In the genomic region with DNA sequence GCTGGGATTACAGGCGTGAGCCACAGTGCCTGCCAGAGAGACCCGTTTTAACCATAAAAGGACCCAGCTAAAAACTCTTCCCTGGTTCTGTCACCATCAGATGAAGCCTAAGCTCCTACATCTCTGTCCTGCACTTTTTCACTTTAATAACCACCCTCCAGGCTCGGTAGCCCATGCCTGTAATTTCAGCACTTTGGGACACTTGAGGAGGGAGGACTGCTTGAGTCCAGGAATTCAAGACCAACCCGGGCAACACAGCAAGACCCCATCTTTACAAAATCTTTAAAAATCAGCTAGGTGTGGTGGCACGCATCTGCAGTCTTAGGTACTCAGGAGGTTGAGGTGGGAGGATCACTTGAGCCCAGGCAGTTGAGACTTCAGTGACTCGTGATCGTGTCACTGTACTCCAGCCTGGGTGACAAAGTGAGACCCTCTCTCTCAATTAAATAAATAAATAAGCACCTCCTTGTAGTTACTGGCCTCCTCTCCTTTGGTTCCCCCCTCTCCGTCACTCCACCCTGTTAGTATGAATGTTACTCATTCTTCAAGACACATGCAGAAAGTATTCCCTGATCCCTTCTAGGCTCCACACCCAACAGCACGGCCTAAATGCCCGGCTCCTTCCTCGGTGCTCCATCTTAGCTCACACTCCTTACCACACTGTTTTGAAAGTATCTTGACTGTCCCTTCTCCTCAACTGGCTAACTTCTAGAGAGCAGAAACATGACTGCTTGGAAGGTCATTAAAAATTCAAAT, we compare ENCODE assay signal across 8 cellular contexts. TPM values are rescaled to one million over a fixed set of nuclear protein-coding genes. Genes with fewer than 3 reads are reported as not detected.
A peak's percentile ranks its signal among the peaks of the same experiment; 100 is the strongest.
DNase-seq lines count a peak whose midpoint lies in the region; TF ChIP-seq lines count a peak whose summit lies in the region.
"Not testable (repeated sequence)": the region's sequence is repeated elsewhere in the genome, so short reads cannot be mapped to it uniquely, and the experiment has no call there.

No MANE protein-coding gene starts in this region.

- DNase-seq in AG04450 (ENCODE audit: low read depth, low spot score); activated CD4-positive, alpha-beta T cell treated with anti-CD3 and anti-CD28 coated beads, Interleukin-2, amount 10 ng/mL, durations not matched to agents 24 days and 14 days: not testable (repeated sequence)
- DNase-seq in NCI-H226 (peak; percentile 28), fibroblast of the aortic adventitia (ENCODE audit: low read depth) (peak; percentile 64)

- peak overlapping the region; percentile 73 for H3K27ac Mint-ChIP-seq in activated CD4-positive, alpha-beta T cell treated with anti-CD3 and anti-CD28 coated beads, Interleukin-2, amount 10 ng/mL, durations not matched to agents 24 days and 14 days
- H3K27ac Mint-ChIP-seq in brain = peak overlapping the region; percentile 46 to 99 (median 81)

- POLR2A ChIA-PET in AG04450 (lab: Yijun Ruan, JAX) = interaction anchor here (0.7 to 1.1 kb wide), 2 partner anchors 38 to 201 kb away, joined by 3 to 6 read pairs; a partner anchor contains a TSS

- H3K27me3 Mint-ChIP-seq in activated CD4-positive, alpha-beta T cell treated with anti-CD3 and anti-CD28 coated beads, Interleukin-2, amount 10 ng/mL, durations not matched to agents 24 days and 14 days = not testable (repeated sequence)
- H3K27me3 Mint-ChIP-seq in brain = peaks cover 10% of the 10 kb centered on the region

- H3K27ac ChIP-seq in AG04450 (ENCODE audit: low read depth, low read length) (peak overlapping the region; percentile 11), skin epidermis (peak overlapping the region in 16 of 21 experiments; percentile 31 to 99 (median 94))

- intact Hi-C loops in activated CD4-positive, alpha-beta T cell treated with anti-CD3 and anti-CD28 coated beads, Interleukin-2, amount 10 ng/mL, durations not matched to agents 24 days and 14 days (cut with micrococcal nuclease) = not testable (repeated sequence)

- H3K4me1 Mint-ChIP-seq in activated CD4-positive, alpha-beta T cell treated with anti-CD3 and anti-CD28 coated beads, Interleukin-2, amount 10 ng/mL, durations not matched to agents 24 days and 14 days = peaks cover 33% of the 10 kb centered on the region
- H3K4me1 Mint-ChIP-seq in brain = peaks cover 61% of the 10 kb centered on the region

- not testable (repeated sequence) for H3K9me3 ChIP-seq in AG04450 (ENCODE audit: control insufficient read depth, insufficient read depth, low read length); mucosa of stomach (ENCODE audit: control insufficient read depth, low read length)

- not testable (repeated sequence) for H3K9me3 Mint-ChIP-seq in activated CD4-positive, alpha-beta T cell treated with anti-CD3 and anti-CD28 coated beads, Interleukin-2, amount 10 ng/mL, durations not matched to agents 24 days and 14 days; brain

- not testable (repeated sequence) for H3K36me3 Mint-ChIP-seq in activated CD4-positive, alpha-beta T cell treated with anti-CD3 and anti-CD28 coated beads, Interleukin-2, amount 10 ng/mL, durations not matched to agents 24 days and 14 days (ENCODE audit: low read depth); brain

- CTCF ChIA-PET in AG04450 (lab: Charles Lee) = not testable (repeated sequence)

- H3K4me3 Mint-ChIP-seq in activated CD4-positive, alpha-beta T cell treated with anti-CD3 and anti-CD28 coated beads, Interleukin-2, amount 10 ng/mL, durations not matched to agents 24 days and 14 days = peak overlapping the region; percentile 98
- H3K4me3 Mint-ChIP-seq in brain = peak overlapping the region; percentile 93 to 99 (median 95)

- H3K9ac ChIP-seq in mucosa of stomach (ENCODE audit: low read length) = peak overlapping the region; percentile 88

- H3K4me1 ChIP-seq in mucosa of stomach (ENCODE audit: control insufficient read depth, insufficient read depth, low read length) = not testable (repeated sequence)

- H3K4me3 ChIP-seq in AG04450 (ENCODE audit: low read depth, low read length) = peak overlapping the region; percentile 96
- peak overlapping the region; percentile 27; the same call in 1 of the 2 replicates for H3K4me3 ChIP-seq in GM08714 (ENCODE audit: low read length)
- H3K4me3 ChIP-seq in fibroblast of the aortic adventitia (ENCODE audit: low read depth, low read length) = peak overlapping the region; percentile 90
- H3K4me3 ChIP-seq in mucosa of stomach (ENCODE audit: low read length) = not testable (repeated sequence)
- peak overlapping the region in 5 of 7 experiments; percentile 69 to 95 (median 85) for H3K4me3 ChIP-seq in skin epidermis

- H3K36me3 ChIP-seq in mucosa of stomach (ENCODE audit: control insufficient read depth, insufficient read depth, low read length) = not testable (repeated sequence)

- H3K27me3 ChIP-seq in AG04450 (ENCODE audit: control insufficient read depth, insufficient read depth, low read length); mucosa of stomach (ENCODE audit: control insufficient read depth, insufficient read depth, low read length): not testable (repeated sequence)

- TF ChIP-seq CTCF in AG04450 (IDR thresholded peaks at IDR 0.05; ENCODE audit: low read depth, low read length); brain (conservative IDR thresholded peaks at IDR 0.05); fibroblast of the aortic adventitia (IDR thresholded peaks at IDR 0.05; ENCODE audit: insufficient read depth, low read length): not testable (repeated sequence)

RNA-seq across cellular contexts. Expression of a gene that starts 38.2 kb away (rescaled TPM):
- 14.7 and 14.8 TPM in 2 replicates for polyA plus RNA-seq in AG04450 (2011; rRNA removed)
- 13.4 and 17.1 TPM in 2 replicates for polyA minus RNA-seq in AG04450 (2011; rRNA and poly(A)+ RNA removed)
- total RNA-seq in activated CD4-positive, alpha-beta T cell treated with anti-CD3 and anti-CD28 coated beads, Interleukin-2, amount 10 ng/mL, durations not matched to agents 24 days and 14 days = 8.9 and 9.2 TPM in 2 replicates
- 21.5 TPM for polyA plus RNA-seq in brain (ENCODE audit: insufficient read depth, low read depth, low replicate concordance)
- total RNA-seq in fibroblast of the aortic adventitia (ENCODE audit: low replicate concordance) = 9.4 and 10.6 TPM in 2 replicates
